In genomic region chr13:28097503-28097902, GRCh38 we compare ENCODE assay signal across 24 cellular contexts. TPM values are rescaled to one million over a fixed set of nuclear protein-coding genes. Genes with fewer than 3 reads are reported as not detected.
DNase-seq lines count a peak whose midpoint lies in the region; ATAC-seq, FAIRE-seq and TF ChIP-seq lines count a peak whose summit lies in the region.
"Had no signal": no experiment of that assay in that cellular context is flagged by ENCODE, and none has a peak within 500 bp of the region (broad histone marks: within the 10 kb centered on the region; RNA-seq: fewer than 3 reads in every experiment).

No MANE protein-coding gene starts in this region.

- POLR2A ChIA-PET in A549 (lab: Yijun Ruan, JAX) = no interaction called here

- H3K4me3 ChIP-seq in A549 = no peak overlapping the region
- no peak overlapping the region for H3K4me3 ChIP-seq in osteoblast (ENCODE audit: insufficient read depth, low read length)
- H3K4me3 ChIP-seq in aorta (ENCODE audit: low read length in 2 of 2) = no peak overlapping the region
- H3K4me3 ChIP-seq in foreskin fibroblast (ENCODE audit: low read depth in 1 of 2, low read length in 2 of 2) = no peak overlapping the region
- H3K4me3 ChIP-seq: BLaER1, GM23248 had no signal

- ATAC-seq in A549 = no peak
- ATAC-seq in aorta (ENCODE audit: low FRiP score) = no peak
- ATAC-seq: CD8-positive, alpha-beta T cell; HCT116 had no signal

- CTCF ChIA-PET in A549 (lab: Yijun Ruan, JAX) = no interaction called here

- H4K20me1 ChIP-seq in osteoblast (ENCODE audit: insufficient read depth, low read length) = no peaks in the 10 kb centered on the region

- DNase-seq in A549 (ENCODE audit: low read depth in 1 of 2, low spot score in 1 of 2) (no peak), ELR (ENCODE audit: low read depth) (peak; percentile 9), M059J (ENCODE audit: low read depth) (peak; percentile 77), osteoblast (ENCODE audit: insufficient read length, low spot score, missing footprints) (peak; percentile 36), aorta (no peak), foreskin fibroblast (no peak), AG20443 (ENCODE audit: low spot score) (no peak)
- DNase-seq: 8988T; Caco-2; CD4-positive, CD25-positive, alpha-beta regulatory T cell; CD8-positive, alpha-beta T cell; DMS153; DND-41; EL; GF-D8; GM23248; H9; HFFc6 had no signal

- no peaks in the 10 kb centered on the region for H3K79me2 ChIP-seq in osteoblast (ENCODE audit: insufficient read depth, low read length)

- no peak for TF ChIP-seq POLR2A in A549 (IDR thresholded peaks at IDR 0.05; ENCODE audit: low read length)

- TF ChIP-seq CTCF in A549 (IDR thresholded peaks at IDR 0.05) (no peak), osteoblast (IDR thresholded peaks at IDR 0.05; ENCODE audit: extremely low read depth, low read depth, low read length) (no peak), foreskin fibroblast (IDR thresholded peaks at IDR 0.05; ENCODE audit: low read depth, low read length) (no peak)

- FAIRE-seq in A549 (lab: Jason Lieb, UNC) = no peak
- FAIRE-seq: GM12892, H1 had no signal

- peaks cover 8% of the 10 kb centered on the region; the same call in 1 of the 3 replicates for H3K9me3 ChIP-seq in A549
- no peaks in the 10 kb centered on the region for H3K9me3 ChIP-seq in osteoblast (ENCODE audit: low read depth, low read length)
- H3K9me3 ChIP-seq in aorta (ENCODE audit: control insufficient read depth, low read length) = no peaks in the 10 kb centered on the region
- H3K9me3 ChIP-seq: Caco-2 had no signal

- intact Hi-C loops in aorta (cut with DNase I) = no loop called here

- no peak overlapping the region for H2AFZ ChIP-seq in osteoblast (ENCODE audit: low read length)
- H2AFZ ChIP-seq: GM23248 had no signal

- no peak overlapping the region for H3K27ac ChIP-seq in A549
- no peak overlapping the region for H3K27ac ChIP-seq in osteoblast (ENCODE audit: low read depth, low read length)
- H3K27ac ChIP-seq in aorta (ENCODE audit: low read depth in 1 of 2, low read length in 2 of 2) = no peak overlapping the region
- H3K27ac ChIP-seq: BLaER1, C4-2B, GM23248 had no signal

- H3K4me2 ChIP-seq in A549 (no peak overlapping the region), osteoblast (ENCODE audit: insufficient read depth, low read length) (no peak overlapping the region)
- H3K4me2 ChIP-seq: BLaER1 had no signal

- no peaks in the 10 kb centered on the region for H3K36me3 ChIP-seq in osteoblast (ENCODE audit: insufficient read depth, low read length)
- no peaks in the 10 kb centered on the region for H3K36me3 ChIP-seq in aorta (ENCODE audit: control insufficient read depth in 1 of 2, insufficient read depth in 2 of 2, low read length in 1 of 2)
- H3K36me3 ChIP-seq: BLaER1 had no signal

- TF ChIP-seq EP300 in A549 (IDR thresholded peaks at IDR 0.05) = no peak

- H3K4me1 ChIP-seq in A549 = no peaks in the 10 kb centered on the region
- no peaks in the 10 kb centered on the region for H3K4me1 ChIP-seq in osteoblast (ENCODE audit: insufficient read depth, low read length)
- H3K4me1 ChIP-seq in aorta (ENCODE audit: control insufficient read depth in 1 of 2, insufficient read depth in 2 of 2, low read length in 2 of 2) = no peaks in the 10 kb centered on the region
- H3K4me1 ChIP-seq: Caco-2 had no signal

- WGBS in A549 (ENCODE audit: missing lambda C conversion rate) = 4% methylated on average over 3 of the region's 3 CpGs
- 36 to 42% methylated on average over 3 of the region's 3 CpGs for WGBS in aorta, 2 donors

- H3K27me3 ChIP-seq in osteoblast (ENCODE audit: insufficient read depth, low read length) (peaks cover 57% of the 10 kb centered on the region), aorta (ENCODE audit: control insufficient read depth in 1 of 2, insufficient read depth in 2 of 2, low read length in 1 of 2) (peaks cover 0 to 5% of the 10 kb centered on the region in 2 donors)

- no peak for TF ChIP-seq RAD21 in A549 (conservative IDR thresholded peaks at IDR 0.05 in 1 of 2, IDR thresholded peaks at IDR 0.05 in 1 of 2)

TF ChIP-seq in A549, 52 proteins besides CTCF, POLR2A, EP300 and RAD21:
- no peak for TF ChIP-seq ESRRA (IDR thresholded peaks at IDR 0.05; ENCODE audit: borderline replicate concordance, low read length)
- no peak for TF ChIP-seq ZSCAN20 (CRISPR knock-in tag; IDR thresholded peaks at IDR 0.05)
- no peak for TF ChIP-seq BCL3 (IDR thresholded peaks at IDR 0.05)
- TF ChIP-seq JUN (IDR thresholded peaks at IDR 0.05) = no peak
- peak; percentile 61; the same call in 1 of the 2 replicates for TF ChIP-seq CBX8 (IDR thresholded peaks at IDR 0.05)
- no peak for TF ChIP-seq TP53 (CRISPR knock-in tag; IDR thresholded peaks at IDR 0.05)

RNA-seq across cellular contexts. Expression of gene FLT3, which starts 2.9 kb away (rescaled TPM):
- polyA plus RNA-seq in A549 (2011; rRNA removed) (not detected in 2 replicates), A549 (2017; fragmentation: RNase III; extraction: RNeasy Plus Mini Kit Qiagen cat#74134 plus additional on column Dnase treatment) (not detected in 3 replicates), aorta (under 1 TPM; 0.13 to 0.50 TPM)
- not detected in 2 replicates for polyA plus RNA-seq in A549 (2012; cell fraction: cytosol; rRNA removed)
- not detected in 2 replicates for polyA plus RNA-seq in A549 (2012; cell fraction: nucleus; rRNA removed)
- polyA minus RNA-seq in A549 (2011; rRNA and poly(A)+ RNA removed) = not detected in 2 replicates
- total RNA-seq in M059J (2014; rRNA removed; shearing (Covaris generic)) = 0.12 TPM in 1 of 2 replicates, not detected in the other
- total RNA-seq in osteoblast (not detected in 2 replicates), aorta (under 1 TPM; 0.30 to 0.52 TPM)
- total RNA-seq: CD8-positive, alpha-beta T cell; G401; GM23248; HFFc6 had no signal
- polyA plus RNA-seq: CD4-positive, CD25-positive, alpha-beta regulatory T cell; GM23248 had no signal

RNA-seq across cellular contexts. Expression of gene PAN3, which starts 40.8 kb away (rescaled TPM):
- polyA plus RNA-seq in A549 (2011; rRNA removed) (13.9 and 14.6 TPM in 2 replicates), A549 (2017; fragmentation: RNase III; extraction: RNeasy Plus Mini Kit Qiagen cat#74134 plus additional on column Dnase treatment) (5.9 to 6.6 TPM (median 6.2 TPM) in 3 replicates), aorta (10 to 100 TPM in 1 of 2 donors, 1 to 10 TPM in 1; 4.0 to 16.6 TPM)
- 2.1 and 3.1 TPM in 2 replicates for polyA plus RNA-seq in A549 (2012; cell fraction: cytosol; rRNA removed)
- polyA plus RNA-seq in A549 (2012; cell fraction: nucleus; rRNA removed) = 2.7 and 4.7 TPM in 2 replicates
- polyA minus RNA-seq in A549 (2011; rRNA and poly(A)+ RNA removed) = 23.1 and 24.3 TPM in 2 replicates
- total RNA-seq in M059J (2014; rRNA removed; shearing (Covaris generic)) = 7.9 and 12.9 TPM in 2 replicates
- total RNA-seq in osteoblast (27.5 and 31.8 TPM in 2 replicates), aorta (10 to 100 TPM; 36.4 to 49.2 TPM)

Comparison
In these comparisons a context has a peak if more than half of its experiments do, and no peak if none do; other contexts are left out.
1. DNase-seq: peak in ELR (single experiment), M059J (single experiment) and osteoblast (single experiment); none in A549 (0 of 2), aorta (0 of 2), foreskin fibroblast (0 of 2) and AG20443 (single experiment).